ENCODE assay signal across 1 cellular context in the genomic region with DNA sequence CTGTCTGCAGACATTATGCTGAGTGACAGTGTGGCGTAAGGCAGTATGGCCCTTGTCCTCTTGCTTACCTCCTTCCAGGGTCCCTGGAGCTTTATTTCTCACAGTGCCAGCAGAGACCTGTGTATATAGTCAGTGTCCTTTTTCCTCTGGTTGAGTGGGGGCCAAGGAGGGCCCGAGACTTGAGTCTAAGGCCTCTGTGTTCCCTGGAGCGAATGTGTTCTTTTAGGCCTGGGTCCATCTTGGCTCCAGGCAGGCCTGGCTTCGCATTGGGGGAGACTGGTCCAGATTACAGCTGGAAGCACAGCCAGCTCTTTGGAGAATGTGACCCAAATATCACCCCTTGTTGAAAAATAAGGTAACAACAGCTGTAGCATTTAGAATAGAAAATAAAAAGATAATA.
TF ChIP-seq lines count a peak whose summit lies in the region.

No MANE protein-coding gene starts in this region.

TF ChIP-seq in endothelial cell of umbilical vein, 7 proteins besides CTCF, POLR2A, EP300 and RAD21:
- TF ChIP-seq GATA2 (IDR thresholded peaks at IDR 0.05; ENCODE audit: insufficient read depth, insufficient read length, low read depth, low read length) (no peak), FOS (IDR thresholded peaks at IDR 0.05; ENCODE audit: borderline replicate concordance, insufficient read depth, low read length) (no peak), EZH2 (IDR thresholded peaks at IDR 0.05; ENCODE audit: borderline replicate concordance, low read depth, low read length, severe bottlenecking) (no peak), JUN (IDR thresholded peaks at IDR 0.05; ENCODE audit: borderline replicate concordance, insufficient read depth, insufficient read length, low read depth) (no peak), POLR2AphosphoS5 (IDR thresholded peaks at IDR 0.05; ENCODE audit: insufficient read depth, low read depth, low read length) (no peak), MYC (IDR thresholded peaks at IDR 0.05; ENCODE audit: low read depth, low read length) (no peak)
- TF ChIP-seq, protein P1, sequence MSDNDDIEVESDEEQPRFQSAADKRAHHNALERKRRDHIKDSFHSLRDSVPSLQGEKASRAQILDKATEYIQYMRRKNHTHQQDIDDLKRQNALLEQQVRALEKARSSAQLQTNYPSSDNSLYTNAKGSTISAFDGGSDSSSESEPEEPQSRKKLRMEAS (IDR thresholded peaks at IDR 0.05; ENCODE audit: insufficient read depth, insufficient read length), result no peak
